20 cellular contexts compared by ENCODE assay signal in genomic region chr1:53250325-53250724, GRCh38. TPM values are rescaled to one million over a fixed set of nuclear protein-coding genes. Genes with fewer than 3 reads are reported as not detected.
DNase-seq lines count a peak whose midpoint lies in the region; ATAC-seq, FAIRE-seq and TF ChIP-seq lines count a peak whose summit lies in the region.
"Had no signal": no experiment of that assay in that cellular context is flagged by ENCODE, and none has a peak within 500 bp of the region (broad histone marks: within the 10 kb centered on the region; RNA-seq: fewer than 3 reads in every experiment).

No MANE protein-coding gene starts in this region.

- no peak overlapping the region for H4K5ac ChIP-seq in H9 (ENCODE audit: insufficient read length, low read depth, low read length)

- no peak for TF ChIP-seq CTCF in cardiac muscle cell (IDR thresholded peaks at IDR 0.05; ENCODE audit: low read depth, low read length)
- no peak for TF ChIP-seq CTCF in left ventricle myocardium inferior (IDR thresholded peaks at IDR 0.05; ENCODE audit: borderline replicate concordance)
- TF ChIP-seq CTCF in K562 (IDR thresholded peaks at IDR 0.05 in 2 of 3, conservative IDR thresholded peaks at IDR 0.05 in 1 of 3; ENCODE audit: insufficient read depth in 2 of 3, low read depth in 1 of 3, low read length in 3 of 3), result no peak
- no peak for TF ChIP-seq CTCF in mesothelial cell of epicardium (IDR thresholded peaks at IDR 0.05; ENCODE audit: unreplicated experiment)
- TF ChIP-seq CTCF in H9 (conservative IDR thresholded peaks at IDR 0.05), result no peak

- H2BK15ac ChIP-seq in H9 (ENCODE audit: low read depth, low read length), result no peak overlapping the region

- no peak for TF ChIP-seq POLR2A in K562 (conservative IDR thresholded peaks at IDR 0.05)

- H3K23ac ChIP-seq in H9 (ENCODE audit: insufficient read length, low read depth, low read length), result no peak overlapping the region

- H3K9me3 Mint-ChIP-seq in mesothelial cell of epicardium, result no peaks in the 10 kb centered on the region
- no peaks in the 10 kb centered on the region for H3K9me3 Mint-ChIP-seq in H9
- H3K9me3 Mint-ChIP-seq: CD4-positive, alpha-beta T cell; GM23338 had no signal

- H3K4me2 ChIP-seq in K562 (ENCODE audit: insufficient read depth, low read length), result no peak overlapping the region
- no peak overlapping the region for H3K4me2 ChIP-seq in H9 (ENCODE audit: insufficient read depth, insufficient read length, low read length)
- H3K4me2 ChIP-seq: A549, GM23338 had no signal

- H2BK20ac ChIP-seq in H9 (ENCODE audit: low read depth, low read length, poor library complexity, severe bottlenecking), result no peak overlapping the region

- H3T11ph ChIP-seq in H9 (ENCODE audit: low read length), result no peak overlapping the region

- no peak overlapping the region for H3K14ac ChIP-seq in H9 (ENCODE audit: insufficient read depth, low read length)

- no TSS peak for BruUV-seq in K562 (replicated peaks; lab: Mats Ljungman, UMichigan)

- H3K4me3 ChIP-seq in cardiac muscle cell, result no peak overlapping the region
- no peak overlapping the region for H3K4me3 ChIP-seq in left ventricle myocardium inferior
- H3K4me3 ChIP-seq in K562, result no peak overlapping the region
- H3K4me3 ChIP-seq: A549, GM23338 had no signal

- no peak for TF ChIP-seq RAD21 in K562 (CRISPR knock-in tag; conservative IDR thresholded peaks at IDR 0.05 in 1 of 2, IDR thresholded peaks at IDR 0.05 in 1 of 2)

- H3K36me3 ChIP-seq in cardiac muscle cell (no peaks in the 10 kb centered on the region), left ventricle myocardium inferior (no peaks in the 10 kb centered on the region), K562 (ENCODE audit: control insufficient read depth, insufficient read depth, low read length) (peaks cover 92% of the 10 kb centered on the region)

- no peak overlapping the region for H2BK120ac ChIP-seq in H9 (ENCODE audit: low read depth, low read length, poor library complexity, severe bottlenecking)

- intact Hi-C loops in left ventricle myocardium inferior (cut with micrococcal nuclease), result no loop called here
- intact Hi-C loops in K562 (cut with micrococcal nuclease), result no loop called here

- H4K20me1 ChIP-seq in K562 (replicated peaks; ENCODE audit: control insufficient read depth, insufficient read depth, low read length) (peaks cover 7% of the 10 kb centered on the region; the same call in 1 of the 2 replicates), H9 (ENCODE audit: control insufficient read depth, insufficient read depth, insufficient read length) (no peaks in the 10 kb centered on the region)

- H3K27me3 Mint-ChIP-seq in mesothelial cell of epicardium (ENCODE audit: low read depth) (no peaks in the 10 kb centered on the region), H9 (ENCODE audit: low read depth) (no peaks in the 10 kb centered on the region)
- H3K27me3 Mint-ChIP-seq: CD4-positive, alpha-beta T cell had no signal

- CTCF ChIA-PET in K562 (lab: Yijun Ruan, JAX; ENCODE audit: low intra/inter-chr PET ratio), result no interaction called here

- in situ Hi-C loops in K562 (cut with MboI), result no loop called here

- H3K27ac Mint-ChIP-seq in mesothelial cell of epicardium (peak overlapping the region; percentile 89), H9 (no peak overlapping the region)
- H3K27ac Mint-ChIP-seq: CD4-positive, alpha-beta T cell; GM23338 had no signal

- H3K56ac ChIP-seq in H9 (ENCODE audit: insufficient read length, low read depth, low read length), result no peak overlapping the region

- no peak overlapping the region for H4K91ac ChIP-seq in H9 (ENCODE audit: insufficient read length, low read depth, low read length)

- H2BK12ac ChIP-seq in H9 (ENCODE audit: insufficient read length, low read depth, low read length), result no peak overlapping the region

- H3K27me3 ChIP-seq in cardiac muscle cell (no peaks in the 10 kb centered on the region), left ventricle myocardium inferior (ENCODE audit: low read depth) (no peaks in the 10 kb centered on the region), K562 (ENCODE audit: control insufficient read depth in 2 of 2, insufficient read depth in 2 of 2, low read length in 2 of 2) (no peaks in the 10 kb centered on the region), H9 (ENCODE audit: insufficient read depth, low read length) (no peaks in the 10 kb centered on the region)

- H3K9ac ChIP-seq in K562 (ENCODE audit: insufficient read depth in 1 of 2, low read depth in 2 of 2, low read length in 2 of 2) (no peak overlapping the region), H9 (ENCODE audit: extremely low read depth, insufficient read length, low read length) (no peak overlapping the region)

- H3K4ac ChIP-seq in H9 (ENCODE audit: low read depth, low read length), result no peak overlapping the region

- H3K18ac ChIP-seq in H9 (ENCODE audit: insufficient read length, low read depth, low read length), result no peak overlapping the region

- H2AFZ ChIP-seq in K562 (ENCODE audit: low read depth, low read length) (no peak overlapping the region), H9 (ENCODE audit: low read length) (no peak overlapping the region)
- H2AFZ ChIP-seq: GM23338 had no signal

- no peaks in the 10 kb centered on the region for H3K79me1 ChIP-seq in H9 (ENCODE audit: insufficient read depth, low read depth, low read length, poor library complexity, severe bottlenecking)

- H3K4me1 Mint-ChIP-seq in mesothelial cell of epicardium (peaks cover 9% of the 10 kb centered on the region), H9 (no peaks in the 10 kb centered on the region)
- H3K4me1 Mint-ChIP-seq: GM23338 had no signal

- no peaks in the 10 kb centered on the region for H3K23me2 ChIP-seq in H9 (ENCODE audit: insufficient read length, low read depth, low read length, poor library complexity, severe bottlenecking)

- H3K9me1 ChIP-seq in K562 (ENCODE audit: control insufficient read depth, insufficient read depth, low read length), result peaks cover 4% of the 10 kb centered on the region

- no peak overlapping the region for H2AK5ac ChIP-seq in H9 (ENCODE audit: insufficient read length, low read length)

- H3K36me3 Mint-ChIP-seq in mesothelial cell of epicardium (no peaks in the 10 kb centered on the region), H9 (ENCODE audit: insufficient read depth in 1 of 3, low read depth in 3 of 3) (peaks cover 25 to 90% (median 74%) of the 10 kb centered on the region in 3 experiments)

- H3K4me3 Mint-ChIP-seq in mesothelial cell of epicardium (no peak overlapping the region), H9 (no peak overlapping the region)
- H3K4me3 Mint-ChIP-seq: CD4-positive, alpha-beta T cell; GM23338 had no signal

- TF ChIP-seq EP300 in K562 (IDR thresholded peaks at IDR 0.05; ENCODE audit: low read length), result no peak

- DNase-seq in cardiac muscle cell (ENCODE audit: low read depth in 1 of 2, low spot score in 1 of 2), result no peak
- no peak for DNase-seq in left ventricle myocardium inferior
- no peak for DNase-seq in K562 (ENCODE audit: extremely low read depth in 1 of 4, low spot score in 3 of 4)
- no peak for DNase-seq in mesothelial cell of epicardium (ENCODE audit: low spot score in 2 of 2, unreplicated experiment in 2 of 2)
- DNase-seq in NCI-H146 (lab: John Stamatoyannopoulos, UW), result no peak
- no peak for DNase-seq in H9
- DNase-seq: AML-193; Caco-2; CD4-positive, alpha-beta T cell; GDM1 had no signal

- FAIRE-seq in K562 (lab: Jason Lieb, UNC), result no peak
- FAIRE-seq: A549, GM12892, GM18507, H54, HTR-8/SVneo had no signal

- H3K27ac ChIP-seq in cardiac muscle cell (peak overlapping the region; percentile 30), left ventricle myocardium inferior (replicated peaks) (no peak overlapping the region), K562 (ENCODE audit: extremely low read depth, low read depth, low read length) (no peak overlapping the region), H9 (ENCODE audit: insufficient read length, low read depth, low read length) (no peak overlapping the region)
- H3K27ac ChIP-seq: 22Rv1, A549, C4-2B had no signal

- no peak overlapping the region for H2BK5ac ChIP-seq in H9 (ENCODE audit: insufficient read length, low read length)

- H3K79me2 ChIP-seq in K562 (ENCODE audit: control insufficient read depth, insufficient read depth, low read length) (no peaks in the 10 kb centered on the region), H9 (ENCODE audit: insufficient read depth, low read length) (no peaks in the 10 kb centered on the region)

- POLR2A ChIA-PET in K562 (lab: Yijun Ruan, JAX), result interaction anchor here (0.7 to 1.6 kb wide), 2 partner anchors 12 to 1214 kb away, joined by 3 read pairs; no protein-coding TSS in a partner anchor

- H3K9me3 ChIP-seq in cardiac muscle cell (ENCODE audit: low read depth) (no peaks in the 10 kb centered on the region), left ventricle myocardium inferior (replicated peaks) (no peaks in the 10 kb centered on the region), K562 (replicated peaks; ENCODE audit: control insufficient read depth, insufficient read depth, low read depth, low read length) (no peaks in the 10 kb centered on the region), H9 (ENCODE audit: control insufficient read depth, low read depth, low read length) (no peaks in the 10 kb centered on the region)
- H3K9me3 ChIP-seq: A549, Caco-2 had no signal

- H4K8ac ChIP-seq in H9 (replicated peaks; ENCODE audit: insufficient read length, low read depth, low read length), result no peak overlapping the region

- H3K4me1 ChIP-seq in cardiac muscle cell (ENCODE audit: low read depth), result peaks cover 9% of the 10 kb centered on the region
- peaks cover 8% of the 10 kb centered on the region for H3K4me1 ChIP-seq in left ventricle myocardium inferior
- H3K4me1 ChIP-seq in K562 (replicated peaks in 1 of 2; ENCODE audit: control insufficient read depth in 2 of 2, insufficient read depth in 2 of 2, low read length in 2 of 2), result peaks cover 0 to 6% of the 10 kb centered on the region in 2 experiments; a peak in 2 of 5 replicates
- no peaks in the 10 kb centered on the region for H3K4me1 ChIP-seq in H9 (ENCODE audit: insufficient read depth, low read length)
- H3K4me1 ChIP-seq: A549 had no signal

- 74% methylated on average over 3 of the region's 4 CpGs for WGBS in K562 (ENCODE audit: insufficient coverage, low coverage, missing lambda C conversion rate)
- 95% methylated on average over 3 of the region's 4 CpGs for WGBS in H9 (ENCODE audit: extremely low coverage, insufficient read length, low lambda C conversion rate)

- ATAC-seq in K562, result no peak
- ATAC-seq in GM18861 (IDR thresholded peaks at IDR 0.05; ENCODE audit: unreplicated experiment), result no peak
- ATAC-seq: A549, GM23338, HCT116 had no signal

RNA-seq across cellular contexts. Expression of gene MAGOH, which starts 12.0 kb away (rescaled TPM):
- total RNA-seq in cardiac muscle cell (30.9 and 36.6 TPM in 2 replicates), left ventricle myocardium inferior (29.5 TPM), K562 (2014; rRNA removed) (106 and 125 TPM in 2 replicates), K562 (2014; rRNA removed; fragmentation: Illumina TruSeq; extraction: Trizol) (135 and 156 TPM in 2 replicates), K562 (2015; rRNA removed; fragmentation: Illumina TruSeq; extraction: Trizol) (134 and 152 TPM in 2 replicates), K562 (2021) (110 and 113 TPM in 2 replicates), mesothelial cell of epicardium (57.6 to 61.1 TPM (median 59.0 TPM) in 3 replicates), H9 (2021) (81.2 and 82.7 TPM in 2 replicates)
- polyA plus RNA-seq in cardiac muscle cell (24.6 and 27.9 TPM in 2 replicates), K562 (2011; rRNA removed) (80.7 and 102 TPM in 2 replicates), K562 (2014; fragmentation: Illumina TruSeq; extraction: Trizol) (184 and 190 TPM in 2 replicates), K562 (2014; fragmentation: Nextera tagmentation; extraction: Ambion mirVana) (100 to 1,000 TPM; 132 to 342 TPM), K562 (2014; rRNA removed) (243 and 263 TPM in 2 replicates)
- total RNA-seq in K562 (2011; cell fraction: chromatin; rRNA removed; ENCODE audit: low replicate concordance), result 10.5 and 25.2 TPM in 2 replicates
- total RNA-seq in K562 (2011; cell fraction: nucleolus; rRNA removed), result 13.8 and 15.3 TPM in 2 replicates
- 23.0 and 35.0 TPM in 2 replicates for total RNA-seq in K562 (2011; cell fraction: nucleoplasm; rRNA removed)
- polyA plus RNA-seq in K562 (2011; cell fraction: cytosol; rRNA removed), result 10.7 and 38.1 TPM in 2 replicates
- 9.7 and 18.4 TPM in 2 replicates for polyA plus RNA-seq in K562 (2011; cell fraction: nucleus; rRNA removed)
- 79.1 and 298 TPM in 2 replicates for polyA plus RNA-seq in K562 (2012)
- polyA minus RNA-seq in K562 (2011; rRNA and poly(A)+ RNA removed), result 71.4 and 83.4 TPM in 2 replicates
- polyA minus RNA-seq in K562 (2011; cell fraction: cytosol; rRNA and poly(A)+ RNA removed), result 29.5 and 30.9 TPM in 2 replicates
- 18.8 and 38.3 TPM in 2 replicates for polyA minus RNA-seq in K562 (2011; cell fraction: nucleus; rRNA and poly(A)+ RNA removed)

RNA-seq across cellular contexts. Expression of gene CZIB, which starts 29.9 kb away (rescaled TPM):
- total RNA-seq in cardiac muscle cell, result 49.7 and 62.2 TPM in 2 replicates
- polyA plus RNA-seq in cardiac muscle cell, result 83.7 and 94.4 TPM in 2 replicates
- total RNA-seq in left ventricle myocardium inferior, result 61.1 TPM
- total RNA-seq in K562 (2011; cell fraction: chromatin; rRNA removed; ENCODE audit: low replicate concordance), result 115 and 117 TPM in 2 replicates
- 97.5 and 125 TPM in 2 replicates for total RNA-seq in K562 (2011; cell fraction: nucleolus; rRNA removed)
- total RNA-seq in K562 (2011; cell fraction: nucleoplasm; rRNA removed), result 131 and 159 TPM in 2 replicates
- 55.4 and 65.5 TPM in 2 replicates for total RNA-seq in K562 (2014; rRNA removed)
- total RNA-seq in K562 (2014; rRNA removed; fragmentation: Illumina TruSeq; extraction: Trizol), result 58.2 and 65.8 TPM in 2 replicates
- 61.8 and 66.8 TPM in 2 replicates for total RNA-seq in K562 (2015; rRNA removed; fragmentation: Illumina TruSeq; extraction: Trizol)
- total RNA-seq in K562 (2021), result 52.6 and 55.7 TPM in 2 replicates
- 105 and 109 TPM in 2 replicates for polyA plus RNA-seq in K562 (2011; rRNA removed)
- polyA plus RNA-seq in K562 (2011; cell fraction: cytosol; rRNA removed), result 54.1 and 73.4 TPM in 2 replicates
- polyA plus RNA-seq in K562 (2011; cell fraction: nucleus; rRNA removed), result 152 and 181 TPM in 2 replicates
- polyA plus RNA-seq in K562 (2012), result 68.4 and 82.2 TPM in 2 replicates
- polyA plus RNA-seq in K562 (2014; fragmentation: Illumina TruSeq; extraction: Trizol), result 65.5 and 80.0 TPM in 2 replicates
- polyA plus RNA-seq in K562 (2014; fragmentation: Nextera tagmentation; extraction: Ambion mirVana), result 100 to 1,000 TPM in 1 of 2 experiments, 10 to 100 TPM in 1; 97.4 to 111 TPM
- polyA plus RNA-seq in K562 (2014; rRNA removed), result 85.3 and 86.9 TPM in 2 replicates
- 41.9 and 56.1 TPM in 2 replicates for polyA minus RNA-seq in K562 (2011; rRNA and poly(A)+ RNA removed)
- polyA minus RNA-seq in K562 (2011; cell fraction: cytosol; rRNA and poly(A)+ RNA removed), result 14.5 and 18.0 TPM in 2 replicates
- 71.4 and 143 TPM in 2 replicates for polyA minus RNA-seq in K562 (2011; cell fraction: nucleus; rRNA and poly(A)+ RNA removed)
- 52.6 to 61.0 TPM (median 55.2 TPM) in 3 replicates for total RNA-seq in mesothelial cell of epicardium
- total RNA-seq in H9 (2021), result 67.0 and 73.2 TPM in 2 replicates

RNA-seq across cellular contexts. Expression of gene CPT2, which starts 53.7 kb away (rescaled TPM):
- total RNA-seq in cardiac muscle cell (47.1 and 60.8 TPM in 2 replicates), left ventricle myocardium inferior (31.7 TPM), K562 (2014; rRNA removed) (19.7 and 22.9 TPM in 2 replicates), K562 (2014; rRNA removed; fragmentation: Illumina TruSeq; extraction: Trizol) (16.8 and 17.8 TPM in 2 replicates), K562 (2015; rRNA removed; fragmentation: Illumina TruSeq; extraction: Trizol) (17.2 and 17.9 TPM in 2 replicates), K562 (2021) (16.9 and 22.2 TPM in 2 replicates), mesothelial cell of epicardium (15.1 to 16.6 TPM (median 15.5 TPM) in 3 replicates), H9 (2021) (28.9 and 33.2 TPM in 2 replicates)
- polyA plus RNA-seq in cardiac muscle cell (52.3 and 60.1 TPM in 2 replicates), K562 (2011; rRNA removed) (16.7 and 27.1 TPM in 2 replicates), K562 (2014; fragmentation: Illumina TruSeq; extraction: Trizol) (23.8 and 25.1 TPM in 2 replicates), K562 (2014; fragmentation: Nextera tagmentation; extraction: Ambion mirVana) (1 to 10 TPM; 7.6 to 7.9 TPM), K562 (2014; rRNA removed) (15.2 and 16.7 TPM in 2 replicates)
- total RNA-seq in K562 (2011; cell fraction: chromatin; rRNA removed; ENCODE audit: low replicate concordance), result 24.8 and 27.4 TPM in 2 replicates
- total RNA-seq in K562 (2011; cell fraction: nucleolus; rRNA removed), result 13.9 and 18.3 TPM in 2 replicates
- total RNA-seq in K562 (2011; cell fraction: nucleoplasm; rRNA removed), result 18.3 and 20.3 TPM in 2 replicates
- polyA plus RNA-seq in K562 (2011; cell fraction: cytosol; rRNA removed), result 21.4 and 24.5 TPM in 2 replicates
- 8.2 and 9.6 TPM in 2 replicates for polyA plus RNA-seq in K562 (2011; cell fraction: nucleus; rRNA removed)
- polyA plus RNA-seq in K562 (2012), result 16.1 and 29.9 TPM in 2 replicates
- 19.4 and 20.8 TPM in 2 replicates for polyA minus RNA-seq in K562 (2011; rRNA and poly(A)+ RNA removed)
- polyA minus RNA-seq in K562 (2011; cell fraction: cytosol; rRNA and poly(A)+ RNA removed), result 12.1 and 12.5 TPM in 2 replicates
- 6.9 and 10.6 TPM in 2 replicates for polyA minus RNA-seq in K562 (2011; cell fraction: nucleus; rRNA and poly(A)+ RNA removed)
